ENCODE assay signal across 16 cellular contexts in the genomic region with DNA sequence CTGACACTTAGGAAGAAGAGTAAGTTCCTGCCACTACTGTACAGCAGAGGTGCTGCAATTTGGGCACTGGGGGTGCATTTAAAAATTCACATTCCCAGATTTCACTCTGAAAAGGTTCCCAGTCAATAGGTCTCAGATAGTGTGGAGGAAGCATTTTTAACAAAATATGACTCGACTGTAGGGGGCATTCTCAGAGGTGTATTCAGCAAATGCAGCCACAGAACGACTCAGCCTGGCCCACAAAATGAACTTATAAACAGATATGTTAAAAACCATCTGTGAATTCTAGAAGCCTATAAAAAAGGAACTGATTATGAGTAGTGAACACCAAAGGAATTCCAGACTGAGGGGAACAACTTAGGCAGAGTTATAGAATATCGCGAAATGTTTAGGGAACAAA.
"Had no signal": no experiment of that assay in that cellular context is flagged by ENCODE, and none has a peak within 500 bp of the region (broad histone marks: within the 10 kb centered on the region; RNA-seq: fewer than 3 reads in every experiment).

No MANE protein-coding gene starts in this region.

- H3K36me3 ChIP-seq: ascending aorta, thyroid gland, uterus had no signal

- ATAC-seq: left lobe of liver; natural killer cell treated with Interleukin-12 subunit alpha and Interleukin-12 subunit beta and Interleukin-15 and Interleukin-18, amount 100 ng/mL, for 72 hours; right cardiac atrium; stimulated activated effector memory CD8-positive, alpha-beta T cell treated with anti-CD3 and anti-CD28 coated beads, Interleukin-12 subunit alpha, Interleukin-12 subunit beta, amount 100 ng/mL, for 72 hours had no signal

- H3K27ac ChIP-seq: ascending aorta, thyroid gland, uterus had no signal

- H3K27me3 ChIP-seq: ascending aorta, thyroid gland, uterus had no signal

- DNase-seq: activated CD4-positive, alpha-beta T cell treated with anti-CD3 and anti-CD28 coated beads, Interleukin-2, amount 50 U/mL, for 48 hours; activated CD4-positive, CD25-positive, alpha-beta regulatory T cell treated with anti-CD3 and anti-CD28 coated beads, Interleukin-2, amount 50 U/mL, for 72 hours; activated T-cell treated with anti-CD3 and anti-CD28 coated beads, Interleukin-2, amount 50 U/mL, for 48 hours; cortex of kidney; effector memory CD4-positive, alpha-beta T cell; head of caudate nucleus; nucleus accumbens; right cardiac atrium; T-helper 9 cell; thyroid gland; uterus had no signal

- H3K4me2 ChIP-seq: smooth muscle cell had no signal

- H3K9me3 ChIP-seq: ascending aorta, thyroid gland, uterus had no signal

- H3K4me1 ChIP-seq: ascending aorta had no signal

- H3K4me3 ChIP-seq: ascending aorta, smooth muscle cell, thyroid gland, uterus had no signal
